1 cellular context compared by ENCODE assay signal in the genomic region with DNA sequence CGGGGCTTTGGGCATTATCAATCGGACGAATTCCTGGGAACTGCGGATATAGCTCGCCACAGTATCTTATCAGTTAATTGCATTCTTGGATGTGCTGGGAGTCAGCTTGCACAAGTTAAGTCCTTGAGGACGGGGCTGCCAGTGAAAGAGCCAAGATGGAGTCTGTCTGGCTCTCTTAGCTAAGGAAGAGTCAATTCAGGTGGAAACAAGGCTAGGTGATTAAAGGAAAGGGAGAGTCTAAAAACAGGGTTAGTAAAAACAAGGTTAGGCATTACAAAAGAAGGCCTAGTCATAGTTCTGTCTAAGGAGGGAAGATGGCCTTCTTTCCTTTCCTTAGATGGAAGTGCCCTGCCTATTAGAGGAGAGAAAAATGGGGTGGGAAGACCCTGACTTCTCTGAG.
TF ChIP-seq lines count a peak whose summit lies in the region.

No MANE protein-coding gene starts in this region.

TF ChIP-seq in K562, 482 proteins besides CTCF, POLR2A, EP300 and RAD21 (continued from another document):
- TF ChIP-seq, protein P1, sequence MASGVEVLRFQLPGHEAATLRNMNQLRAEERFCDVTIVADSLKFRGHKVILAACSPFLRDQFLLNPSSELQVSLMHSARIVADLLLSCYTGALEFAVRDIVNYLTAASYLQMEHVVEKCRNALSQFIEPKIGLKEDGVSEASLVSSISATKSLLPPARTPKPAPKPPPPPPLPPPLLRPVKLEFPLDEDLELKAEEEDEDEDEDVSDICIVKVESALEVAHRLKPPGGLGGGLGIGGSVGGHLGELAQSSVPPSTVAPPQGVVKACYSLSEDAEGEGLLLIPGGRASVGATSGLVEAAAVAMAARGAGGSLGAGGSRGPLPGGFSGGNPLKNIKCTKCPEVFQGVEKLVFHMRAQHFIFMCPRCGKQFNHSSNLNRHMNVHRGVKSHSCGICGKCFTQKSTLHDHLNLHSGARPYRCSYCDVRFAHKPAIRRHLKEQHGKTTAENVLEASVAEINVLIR (CRISPR knock-in tag; IDR thresholded peaks at IDR 0.05), result peak; percentile 59; the same call in 1 of the 2 replicates
- TF ChIP-seq GTF2A2 (tag; IDR thresholded peaks at IDR 0.05) (peak; percentile 91), DIDO1 (tag; IDR thresholded peaks at IDR 0.05; ENCODE audit: low read depth) (peak; percentile 54; the same call in 1 of the 2 replicates), DMBX1 (CRISPR knock-in tag; IDR thresholded peaks at IDR 0.05; ENCODE audit: borderline replicate concordance) (peak; percentile 99), TEAD1 (CRISPR knock-in tag; IDR thresholded peaks at IDR 0.05) (peak in 1 of 2 experiments; percentile 92; a peak in 2 of 4 replicates), TEAD2 (tag; IDR thresholded peaks at IDR 0.05) (peak; percentile 78), ZNF175 (CRISPR knock-in tag; IDR thresholded peaks at IDR 0.05; ENCODE audit: low read depth) (peak; percentile 71), ZFP1 (CRISPR knock-in tag; IDR thresholded peaks at IDR 0.05) (peak; percentile 73; the same call in 1 of the 2 replicates), ZNF668 (CRISPR knock-in tag; IDR thresholded peaks at IDR 0.05) (peak; percentile 92), ZNF707 (CRISPR knock-in tag; conservative IDR thresholded peaks at IDR 0.05) (peak; percentile 62; the same call in 1 of the 2 replicates), SMAD3 (CRISPR knock-in tag; conservative IDR thresholded peaks at IDR 0.05) (peak; percentile 91; the same call in 1 of the 2 replicates)
- TF ChIP-seq, protein P2, sequence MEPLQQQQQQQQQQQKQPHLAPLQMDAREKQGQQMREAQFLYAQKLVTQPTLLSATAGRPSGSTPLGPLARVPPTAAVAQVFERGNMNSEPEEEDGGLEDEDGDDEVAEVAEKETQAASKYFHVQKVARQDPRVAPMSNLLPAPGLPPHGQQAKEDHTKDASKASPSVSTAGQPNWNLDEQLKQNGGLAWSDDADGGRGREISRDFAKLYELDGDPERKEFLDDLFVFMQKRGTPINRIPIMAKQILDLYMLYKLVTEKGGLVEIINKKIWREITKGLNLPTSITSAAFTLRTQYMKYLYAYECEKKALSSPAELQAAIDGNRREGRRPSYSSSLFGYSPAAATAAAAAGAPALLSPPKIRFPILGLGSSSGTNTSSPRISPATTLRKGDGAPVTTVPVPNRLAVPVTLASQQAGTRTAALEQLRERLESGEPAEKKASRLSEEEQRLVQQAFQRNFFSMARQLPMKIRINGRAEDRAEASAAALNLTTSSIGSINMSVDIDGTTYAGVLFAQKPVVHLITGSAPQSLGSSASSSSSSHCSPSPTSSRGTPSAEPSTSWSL (CRISPR knock-in tag; IDR thresholded peaks at IDR 0.05; ENCODE audit: borderline replicate concordance), result peak; percentile 72; the same call in 1 of the 2 replicates
- TF ChIP-seq, protein P3, sequence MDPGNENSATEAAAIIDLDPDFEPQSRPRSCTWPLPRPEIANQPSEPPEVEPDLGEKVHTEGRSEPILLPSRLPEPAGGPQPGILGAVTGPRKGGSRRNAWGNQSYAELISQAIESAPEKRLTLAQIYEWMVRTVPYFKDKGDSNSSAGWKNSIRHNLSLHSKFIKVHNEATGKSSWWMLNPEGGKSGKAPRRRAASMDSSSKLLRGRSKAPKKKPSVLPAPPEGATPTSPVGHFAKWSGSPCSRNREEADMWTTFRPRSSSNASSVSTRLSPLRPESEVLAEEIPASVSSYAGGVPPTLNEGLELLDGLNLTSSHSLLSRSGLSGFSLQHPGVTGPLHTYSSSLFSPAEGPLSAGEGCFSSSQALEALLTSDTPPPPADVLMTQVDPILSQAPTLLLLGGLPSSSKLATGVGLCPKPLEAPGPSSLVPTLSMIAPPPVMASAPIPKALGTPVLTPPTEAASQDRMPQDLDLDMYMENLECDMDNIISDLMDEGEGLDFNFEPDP (CRISPR knock-in tag; IDR thresholded peaks at IDR 0.05), result 0 out of 2 replicates have a peak, but pooled peaks have one; percentile 41
